In genomic region chr7:151076863-151077704, GRCh38 we compare ENCODE assay signal across 1 cellular context.
TF ChIP-seq lines count a peak whose summit lies in the region.

No MANE protein-coding gene starts in this region.

TF ChIP-seq in H1, 55 proteins besides CTCF, POLR2A, EP300 and RAD21:
- peak; percentile 55; the same call in 1 of the 2 replicates for TF ChIP-seq POLR2AphosphoS5 (IDR thresholded peaks at IDR 0.05; ENCODE audit: low read depth, low read length)
- TF ChIP-seq TBP (IDR thresholded peaks at IDR 0.05; ENCODE audit: low read depth, low read length) = peak; percentile 16; the same call in 1 of the 2 replicates
- no peak for TF ChIP-seq CEBPB (IDR thresholded peaks at IDR 0.05; ENCODE audit: low read depth, low read length)
- TF ChIP-seq SIN3A (conservative IDR thresholded peaks at IDR 0.05 in 1 of 2, IDR thresholded peaks at IDR 0.05 in 1 of 2; ENCODE audit: low read depth in 1 of 2, low read length in 2 of 2) = peak in 1 of 2 experiments; percentile 57; a peak in 1 of 4 replicates
- 0 out of 2 replicates have a peak, but pooled peaks have one; percentile 27 for TF ChIP-seq MAX (IDR thresholded peaks at IDR 0.05)
- TF ChIP-seq ZNF274 (IDR thresholded peaks at IDR 0.05; ENCODE audit: borderline replicate concordance, extremely low read depth, low read length) = no peak
